In genomic region chr4:185328586-185328985, GRCh38 we compare ENCODE assay signal across 18 cellular contexts.
DNase-seq lines count a peak whose midpoint lies in the region; ATAC-seq and TF ChIP-seq lines count a peak whose summit lies in the region.
"Had no signal": no experiment of that assay in that cellular context is flagged by ENCODE, and none has a peak within 500 bp of the region (broad histone marks: within the 10 kb centered on the region; RNA-seq: fewer than 3 reads in every experiment).

No MANE protein-coding gene starts in this region.

- H3K4me1 ChIP-seq in rectal smooth muscle tissue (ENCODE audit: control insufficient read depth, insufficient read depth, low read length) = no peaks in the 10 kb centered on the region
- H3K4me1 ChIP-seq in PC-9 (replicated peaks; ENCODE audit: insufficient read depth) = peaks cover 10% of the 10 kb centered on the region
- H3K4me1 ChIP-seq in left ventricle myocardium inferior = no peaks in the 10 kb centered on the region
- H3K4me1 ChIP-seq: A549 had no signal

- no peak overlapping the region for H3K27ac Mint-ChIP-seq in activated CD4-positive, alpha-beta T cell treated with anti-CD3 and anti-CD28 coated beads, Interleukin-2, amount 10 ng/mL, durations not matched to agents 24 days and 14 days
- H3K27ac Mint-ChIP-seq in activated CD4-positive, alpha-beta T cell treated with anti-CD3 and anti-CD28 coated beads for 36 hours = no peak overlapping the region
- peak overlapping the region; percentile 34 for H3K27ac Mint-ChIP-seq in chondrocyte (ENCODE audit: unreplicated experiment)
- H3K27ac Mint-ChIP-seq: CD4-positive, alpha-beta T cell had no signal

- TF ChIP-seq CTCF in chondrocyte (IDR thresholded peaks at IDR 0.05) (no peak), PC-9 (conservative IDR thresholded peaks at IDR 0.05) (no peak), left ventricle myocardium inferior (IDR thresholded peaks at IDR 0.05; ENCODE audit: borderline replicate concordance) (no peak)

- H3K27me3 ChIP-seq in rectal smooth muscle tissue (ENCODE audit: control insufficient read depth, insufficient read depth, low read length) (no peaks in the 10 kb centered on the region), PC-9 (ENCODE audit: insufficient read depth, low read depth) (no peaks in the 10 kb centered on the region), left ventricle myocardium inferior (ENCODE audit: low read depth) (no peaks in the 10 kb centered on the region)

- DNase-seq in activated CD4-positive, alpha-beta T cell treated with anti-CD3 and anti-CD28 coated beads, Interleukin-2, amount 10 ng/mL, durations not matched to agents 24 days and 14 days = peak; percentile 46
- no peak for DNase-seq in activated CD4-positive, alpha-beta T cell treated with anti-CD3 and anti-CD28 coated beads for 36 hours
- DNase-seq in chondrocyte (ENCODE audit: low spot score) = no peak
- DNase-seq in PC-9 = no peak
- DNase-seq in left ventricle myocardium inferior = no peak
- DNase-seq: AML-193; CD4-positive, alpha-beta T cell; DMS79 treated with DMSO at 0.1 percent for 48 hours; GOT3 had no signal

- no peaks in the 10 kb centered on the region for H4K20me1 ChIP-seq in PC-9 (ENCODE audit: insufficient read depth)

- H3K9me3 ChIP-seq in PC-9 (ENCODE audit: insufficient read depth, low read depth) (0 out of 2 replicates have a peak, but pooled peaks cover 6% of the 10 kb centered on the region), left ventricle myocardium inferior (replicated peaks) (peaks cover 6% of the 10 kb centered on the region)
- H3K9me3 ChIP-seq: A549 had no signal

- peaks cover 3% of the 10 kb centered on the region for H3K4me1 Mint-ChIP-seq in activated CD4-positive, alpha-beta T cell treated with anti-CD3 and anti-CD28 coated beads, Interleukin-2, amount 10 ng/mL, durations not matched to agents 24 days and 14 days
- H3K4me1 Mint-ChIP-seq in activated CD4-positive, alpha-beta T cell treated with anti-CD3 and anti-CD28 coated beads for 36 hours = no peaks in the 10 kb centered on the region
- peaks cover 32% of the 10 kb centered on the region for H3K4me1 Mint-ChIP-seq in chondrocyte (ENCODE audit: low read depth)

- no peak overlapping the region for H3K9ac ChIP-seq in rectal smooth muscle tissue (ENCODE audit: low read length)

- no peaks in the 10 kb centered on the region for H3K9me2 ChIP-seq in PC-9 (ENCODE audit: insufficient read depth)

- intact Hi-C loops in activated CD4-positive, alpha-beta T cell treated with anti-CD3 and anti-CD28 coated beads, Interleukin-2, amount 10 ng/mL, durations not matched to agents 24 days and 14 days (cut with micrococcal nuclease) = no loop called here
- intact Hi-C loops in activated CD4-positive, alpha-beta T cell treated with anti-CD3 and anti-CD28 coated beads for 36 hours (cut with DNase I, micrococcal nuclease) = no loop called here
- intact Hi-C loops in PC-9 (cut with micrococcal nuclease; ENCODE audit: unreplicated experiment) (no loop called here), left ventricle myocardium inferior (cut with micrococcal nuclease) (no loop called here)

- H3K27ac ChIP-seq in rectal smooth muscle tissue (ENCODE audit: low read depth, low read length) (peak overlapping the region; percentile 21), PC-9 (no peak overlapping the region), left ventricle myocardium inferior (replicated peaks) (no peak overlapping the region)
- H3K27ac ChIP-seq: 22Rv1, A549, C4-2B had no signal

- H3K4me3 Mint-ChIP-seq in activated CD4-positive, alpha-beta T cell treated with anti-CD3 and anti-CD28 coated beads, Interleukin-2, amount 10 ng/mL, durations not matched to agents 24 days and 14 days = no peak overlapping the region
- H3K4me3 Mint-ChIP-seq in activated CD4-positive, alpha-beta T cell treated with anti-CD3 and anti-CD28 coated beads for 36 hours = no peak overlapping the region
- no peak overlapping the region for H3K4me3 Mint-ChIP-seq in chondrocyte (ENCODE audit: unreplicated experiment)
- H3K4me3 Mint-ChIP-seq: CD4-positive, alpha-beta T cell had no signal

- H3K4me2 ChIP-seq in PC-9 = no peak overlapping the region
- H3K4me2 ChIP-seq: A549 had no signal

- 0 out of 2 replicates have a peak, but pooled peaks cover 10% of the 10 kb centered on the region for H3F3A ChIP-seq in PC-9 (ENCODE audit: insufficient read depth, low read depth)

- CTCF ChIA-PET in activated CD4-positive, alpha-beta T cell treated with anti-CD3 and anti-CD28 coated beads for 36 hours (lab: Charles Lee) = no interaction called here
- CTCF ChIA-PET in PC-9 (lab: Charles Lee) = no interaction called here

- BruUV-seq in PC-9 (replicated peaks; lab: Mats Ljungman, UMichigan) = no TSS peak

- H3K36me3 Mint-ChIP-seq in activated CD4-positive, alpha-beta T cell treated with anti-CD3 and anti-CD28 coated beads, Interleukin-2, amount 10 ng/mL, durations not matched to agents 24 days and 14 days (ENCODE audit: low read depth) = peaks cover 29% of the 10 kb centered on the region
- H3K36me3 Mint-ChIP-seq in activated CD4-positive, alpha-beta T cell treated with anti-CD3 and anti-CD28 coated beads for 36 hours (ENCODE audit: low read depth) = peaks cover 10% of the 10 kb centered on the region
- H3K36me3 Mint-ChIP-seq in chondrocyte (ENCODE audit: low read depth) = peaks cover 32% of the 10 kb centered on the region

- H2AFZ ChIP-seq in PC-9 = no peak overlapping the region

- no peaks in the 10 kb centered on the region for H3K36me3 ChIP-seq in rectal smooth muscle tissue (ENCODE audit: control insufficient read depth, insufficient read depth, low read length)
- no peaks in the 10 kb centered on the region for H3K36me3 ChIP-seq in PC-9 (ENCODE audit: low read depth)
- peaks cover 9% of the 10 kb centered on the region for H3K36me3 ChIP-seq in left ventricle myocardium inferior
- H3K36me3 ChIP-seq: HAP-1 had no signal

- ATAC-seq in activated CD4-positive, alpha-beta T cell treated with anti-CD3 and anti-CD28 coated beads for 36 hours = no peak
- ATAC-seq in GM19455 (IDR thresholded peaks at IDR 0.05; ENCODE audit: unreplicated experiment) = no peak
- ATAC-seq: A549, GM12878, HepG2 had no signal

- H3K27me3 Mint-ChIP-seq in activated CD4-positive, alpha-beta T cell treated with anti-CD3 and anti-CD28 coated beads, Interleukin-2, amount 10 ng/mL, durations not matched to agents 24 days and 14 days = no peaks in the 10 kb centered on the region
- H3K27me3 Mint-ChIP-seq in activated CD4-positive, alpha-beta T cell treated with anti-CD3 and anti-CD28 coated beads for 36 hours = no peaks in the 10 kb centered on the region
- H3K27me3 Mint-ChIP-seq in chondrocyte (ENCODE audit: low read depth) = no peaks in the 10 kb centered on the region
- H3K27me3 Mint-ChIP-seq: CD4-positive, alpha-beta T cell; IgD-negative memory B cell had no signal

- H3K9me3 Mint-ChIP-seq in activated CD4-positive, alpha-beta T cell treated with anti-CD3 and anti-CD28 coated beads, Interleukin-2, amount 10 ng/mL, durations not matched to agents 24 days and 14 days = peaks cover 10% of the 10 kb centered on the region
- H3K9me3 Mint-ChIP-seq in activated CD4-positive, alpha-beta T cell treated with anti-CD3 and anti-CD28 coated beads for 36 hours (ENCODE audit: low read depth) = no peaks in the 10 kb centered on the region
- peaks cover 9% of the 10 kb centered on the region for H3K9me3 Mint-ChIP-seq in chondrocyte (ENCODE audit: low read depth)
- H3K9me3 Mint-ChIP-seq: CD4-positive, alpha-beta T cell had no signal

- POLR2A ChIA-PET in activated CD4-positive, alpha-beta T cell treated with anti-CD3 and anti-CD28 coated beads for 36 hours (lab: Charles Lee) = no interaction called here
- POLR2A ChIA-PET in PC-9 (lab: Charles Lee; ENCODE audit: unreplicated experiment) = interaction anchor here (1.1 kb wide), 1 partner anchor 1616 kb away, joined by 3 read pairs; no protein-coding TSS in a partner anchor

- H3K79me2 ChIP-seq in PC-9 (ENCODE audit: low read depth) = no peaks in the 10 kb centered on the region

- H3K4me3 ChIP-seq in rectal smooth muscle tissue (ENCODE audit: low read length) (no peak overlapping the region), PC-9 (no peak overlapping the region), left ventricle myocardium inferior (no peak overlapping the region)
- H3K4me3 ChIP-seq: A549, GM12878, HAP-1 had no signal
